1 cellular context compared by ENCODE assay signal in the genomic region with DNA sequence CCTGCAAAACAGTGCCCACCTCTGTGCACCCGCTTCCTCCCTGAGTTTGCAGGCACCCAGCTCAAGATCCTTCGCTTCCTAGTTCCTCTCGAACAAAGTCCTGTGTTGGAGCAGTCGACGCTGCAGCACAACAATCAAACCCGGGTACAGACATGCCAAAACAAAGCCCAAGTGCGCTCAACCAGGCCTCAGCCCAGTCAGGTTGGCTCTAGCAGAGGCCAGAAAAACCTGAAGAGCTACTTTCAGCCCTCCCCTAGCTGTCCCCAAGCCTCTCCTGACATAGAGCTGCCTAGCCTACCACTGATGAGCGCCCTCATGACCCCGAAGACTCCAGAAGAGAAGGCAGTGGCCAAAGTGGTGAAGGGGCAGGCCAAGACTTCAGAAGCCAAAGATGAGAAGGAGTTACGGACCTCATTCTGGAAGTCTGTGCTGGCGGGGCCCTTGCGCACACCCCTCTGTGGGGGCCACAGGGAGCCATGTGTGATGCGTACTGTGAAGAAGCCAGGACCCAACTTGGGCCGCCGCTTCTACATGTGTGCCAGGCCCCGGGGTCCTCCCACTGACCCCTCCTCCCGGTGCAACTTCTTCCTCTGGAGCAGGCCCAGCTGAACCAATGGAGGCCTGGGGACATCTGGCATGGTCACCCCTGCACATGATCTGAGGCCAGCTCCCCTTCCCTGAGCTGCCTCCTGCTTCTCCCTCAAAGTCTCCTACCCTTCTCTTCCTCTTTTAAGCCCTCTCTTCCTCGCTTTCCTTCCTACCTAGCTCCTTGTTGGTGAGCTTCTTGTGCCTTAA.
TF ChIP-seq lines count a peak whose summit lies in the region.

No MANE protein-coding gene starts in this region.

TF ChIP-seq in endothelial cell of umbilical vein, 7 proteins besides CTCF, POLR2A, EP300 and RAD21:
- TF ChIP-seq MAX (IDR thresholded peaks at IDR 0.05; ENCODE audit: insufficient read depth, insufficient read length): no peak
- TF ChIP-seq EZH2 (IDR thresholded peaks at IDR 0.05; ENCODE audit: borderline replicate concordance, low read depth, low read length, severe bottlenecking): no peak
- TF ChIP-seq FOS (IDR thresholded peaks at IDR 0.05; ENCODE audit: borderline replicate concordance, insufficient read depth, low read length): no peak
- no peak for TF ChIP-seq JUN (IDR thresholded peaks at IDR 0.05; ENCODE audit: borderline replicate concordance, insufficient read depth, insufficient read length, low read depth)
- no peak for TF ChIP-seq POLR2AphosphoS5 (IDR thresholded peaks at IDR 0.05; ENCODE audit: insufficient read depth, low read depth, low read length)
- no peak for TF ChIP-seq MYC (IDR thresholded peaks at IDR 0.05; ENCODE audit: low read depth, low read length)
- no peak for TF ChIP-seq GATA2 (IDR thresholded peaks at IDR 0.05; ENCODE audit: insufficient read depth, insufficient read length, low read depth, low read length)
TF ChIP-seq in endothelial cell of umbilical vein: peak in this region for 0.
